ENCODE assay signal across 14 cellular contexts in the genomic region with DNA sequence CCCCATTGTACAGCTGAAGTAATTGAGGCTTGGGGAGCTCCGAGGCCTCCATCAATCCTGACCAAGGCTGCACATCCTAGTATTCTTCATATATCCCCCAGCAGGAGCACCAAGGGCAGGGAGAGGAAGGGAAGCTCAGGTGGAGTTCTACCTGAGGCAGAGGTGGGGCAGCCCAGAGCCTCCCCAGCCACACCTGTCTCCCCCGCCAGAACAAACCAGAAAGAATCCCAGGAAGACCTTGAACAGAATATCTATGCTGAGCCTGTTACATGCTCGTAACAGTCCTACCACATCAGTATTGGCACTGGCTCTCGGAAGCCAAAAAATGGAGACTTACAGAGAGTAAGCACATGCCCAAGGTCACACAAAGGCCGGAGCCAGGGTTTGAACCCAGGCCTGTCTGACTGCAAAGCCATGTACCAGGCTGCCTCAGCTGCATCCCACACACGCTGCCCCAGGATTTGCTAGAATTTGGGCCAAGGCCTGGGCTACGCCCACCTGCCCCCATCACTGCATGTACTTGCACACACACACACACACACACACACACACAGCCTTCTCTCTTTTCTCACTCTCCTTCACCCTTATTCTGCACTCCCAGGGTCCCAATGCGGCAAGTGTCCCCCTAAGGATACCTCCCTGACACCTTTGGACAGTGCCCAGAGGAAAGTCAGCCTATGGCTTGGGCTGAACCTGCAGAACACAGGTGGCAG. TPM values are rescaled to one million over a fixed set of nuclear protein-coding genes. Genes with fewer than 3 reads are reported as not detected.
DNase-seq lines count a peak whose midpoint lies in the region; ATAC-seq, FAIRE-seq and TF ChIP-seq lines count a peak whose summit lies in the region.
"Had no signal": no experiment of that assay in that cellular context is flagged by ENCODE, and none has a peak within 500 bp of the region (broad histone marks: within the 10 kb centered on the region; RNA-seq: fewer than 3 reads in every experiment).

No MANE protein-coding gene starts in this region.

- in situ Hi-C loops in transverse colon (cut with MboI; ENCODE audit: low pct_ligation_motif_present in 1 of 4, low pct_unique_long_range_greater_than_20kb in 1 of 4, low sequenced_read_pairs in 3 of 4): no loop called here

- no peaks in the 10 kb centered on the region for H3K27me3 Mint-ChIP-seq in activated naive CD8-positive, alpha-beta T cell
- peaks cover 11% of the 10 kb centered on the region for H3K27me3 Mint-ChIP-seq in activated naive CD8-positive, alpha-beta T cell treated with anti-CD3 and anti-CD28 coated beads for 36 hours
- no peaks in the 10 kb centered on the region for H3K27me3 Mint-ChIP-seq in T-helper 17 cell

- H3K9me2 ChIP-seq in SK-N-SH: no peaks in the 10 kb centered on the region

- no peak overlapping the region for H3K4me2 ChIP-seq in SK-N-SH

- ATAC-seq in T-helper 17 cell (no peak), lower lobe of right lung (no peak)

- H3K9me3 ChIP-seq in T-helper 17 cell (ENCODE audit: control insufficient read depth, low read length, poor library complexity, severe bottlenecking) (no peaks in the 10 kb centered on the region), lower lobe of right lung (no peaks in the 10 kb centered on the region), transverse colon (no peaks in the 10 kb centered on the region), SK-N-SH (no peaks in the 10 kb centered on the region), breast epithelium (no peaks in the 10 kb centered on the region)

- TF ChIP-seq EP300 in transverse colon (IDR thresholded peaks at IDR 0.05; ENCODE audit: low read depth) (no peak), SK-N-SH (IDR thresholded peaks at IDR 0.05; ENCODE audit: borderline replicate concordance in 1 of 2, low read depth in 1 of 2, low read length in 1 of 2) (no peak)

- H3K4me3 Mint-ChIP-seq in activated naive CD8-positive, alpha-beta T cell: peak overlapping the region; percentile 61
- H3K4me3 Mint-ChIP-seq in activated naive CD8-positive, alpha-beta T cell treated with anti-CD3 and anti-CD28 coated beads for 36 hours: no peak overlapping the region
- peak overlapping the region; percentile 89 for H3K4me3 Mint-ChIP-seq in T-helper 17 cell

- intact Hi-C loops in lower lobe of right lung (cut with DNase I) (no loop called here), transverse colon (cut with DNase I; ENCODE audit: low total_unique reads) (no loop called here), breast epithelium (cut with DNase I; ENCODE audit: low total_unique reads) (no loop called here)

- no peaks in the 10 kb centered on the region for H3K36me3 ChIP-seq in lower lobe of right lung
- no peaks in the 10 kb centered on the region for H3K36me3 ChIP-seq in transverse colon
- H3K36me3 ChIP-seq in SK-N-SH (replicated peaks in 1 of 2; ENCODE audit: control insufficient read depth in 1 of 2, insufficient read depth in 2 of 2, low read length in 1 of 2): no peaks in the 10 kb centered on the region
- H3K36me3 ChIP-seq in breast epithelium: no peaks in the 10 kb centered on the region

- no peak for FAIRE-seq in GM12891 (lab: Jason Lieb, UNC)
- FAIRE-seq: astrocyte had no signal

- H3F3A ChIP-seq in SK-N-SH (replicated peaks; ENCODE audit: insufficient read depth): peaks cover 5% of the 10 kb centered on the region

- no peak overlapping the region for H3K9ac ChIP-seq in SK-N-SH

- 80 to 82% methylated on average over 1 to 8 of the region's 8 CpGs for WGBS in transverse colon (ENCODE audit: low coverage in 1 of 2), 2 donors
- WGBS in SK-N-SH (ENCODE audit: low lambda C conversion rate): 97% methylated on average over 6 of the region's 8 CpGs

- no peaks in the 10 kb centered on the region for H3K79me2 ChIP-seq in SK-N-SH (ENCODE audit: insufficient read depth)

- no peak for TF ChIP-seq RAD21 in SK-N-SH (IDR thresholded peaks at IDR 0.05; ENCODE audit: low read length)

- POLR2A ChIA-PET in SK-N-SH (lab: Yijun Ruan, JAX): no interaction called here

- CTCF ChIA-PET in SK-N-SH (lab: Yijun Ruan, JAX): interaction anchor here (0.5 to 29.7 kb wide), 7 partner anchors 14 to 111 kb away, joined by 3 to 503 read pairs (median 8); no protein-coding TSS in a partner anchor

- H3K9me3 Mint-ChIP-seq in activated naive CD8-positive, alpha-beta T cell (ENCODE audit: low read depth): no peaks in the 10 kb centered on the region
- no peaks in the 10 kb centered on the region for H3K9me3 Mint-ChIP-seq in activated naive CD8-positive, alpha-beta T cell treated with anti-CD3 and anti-CD28 coated beads for 36 hours

- TF ChIP-seq CTCF in lower lobe of right lung (IDR thresholded peaks at IDR 0.05): no peak
- TF ChIP-seq CTCF in transverse colon (IDR thresholded peaks at IDR 0.05): no peak
- TF ChIP-seq CTCF in SK-N-SH (IDR thresholded peaks at IDR 0.05): no peak
- no peak for TF ChIP-seq CTCF in breast epithelium (IDR thresholded peaks at IDR 0.05)

- H3K36me3 Mint-ChIP-seq in activated naive CD8-positive, alpha-beta T cell: no peaks in the 10 kb centered on the region
- H3K36me3 Mint-ChIP-seq in activated naive CD8-positive, alpha-beta T cell treated with anti-CD3 and anti-CD28 coated beads for 36 hours: peaks cover 59% of the 10 kb centered on the region
- H3K36me3 Mint-ChIP-seq in T-helper 17 cell (ENCODE audit: low read depth): no peaks in the 10 kb centered on the region

- TF ChIP-seq POLR2A in transverse colon (IDR thresholded peaks at IDR 0.05) (peak; percentile 6), GM12891 (IDR thresholded peaks at IDR 0.05; ENCODE audit: low read depth, low read length) (no peak), breast epithelium (IDR thresholded peaks at IDR 0.05) (no peak)

- H3K27me3 ChIP-seq in lower lobe of right lung (ENCODE audit: low read depth) (no peaks in the 10 kb centered on the region), transverse colon (no peaks in the 10 kb centered on the region), SK-N-SH (ENCODE audit: insufficient read depth) (no peaks in the 10 kb centered on the region), breast epithelium (no peaks in the 10 kb centered on the region)

- peaks cover 60% of the 10 kb centered on the region for H3K4me1 ChIP-seq in lower lobe of right lung
- peaks cover 50 to 75% (median 71%) of the 10 kb centered on the region in 4 donors for H3K4me1 ChIP-seq in transverse colon
- peaks cover 6 to 27% of the 10 kb centered on the region in 2 experiments; a peak in 2 of 4 replicates for H3K4me1 ChIP-seq in SK-N-SH (ENCODE audit: control insufficient read depth in 1 of 2, insufficient read depth in 2 of 2, low read depth in 1 of 2, low read length in 1 of 2)
- peaks cover 16% of the 10 kb centered on the region in 2 donors for H3K4me1 ChIP-seq in breast epithelium

- H3K4me3 ChIP-seq in lower lobe of right lung: no peak overlapping the region
- H3K4me3 ChIP-seq in transverse colon: no peak overlapping the region
- no peak overlapping the region for H3K4me3 ChIP-seq in SK-N-SH (ENCODE audit: low read depth in 2 of 2, low read length in 1 of 2)
- H3K4me3 ChIP-seq in breast epithelium: no peak overlapping the region

- H4K20me1 ChIP-seq in SK-N-SH (ENCODE audit: insufficient read depth): no peaks in the 10 kb centered on the region

- no peak for DNase-seq in activated naive CD8-positive, alpha-beta T cell treated with anti-CD3 and anti-CD28 coated beads for 36 hours
- DNase-seq in T-helper 17 cell: no peak
- no peak for DNase-seq in lower lobe of right lung
- peak; percentile 43 for DNase-seq in transverse colon
- no peak for DNase-seq in GM12891 (ENCODE audit: insufficient read length, low spot score)
- DNase-seq in SK-N-SH: no peak
- no peak for DNase-seq in breast epithelium (ENCODE audit: low spot score in 2 of 2)
- DNase-seq: foreskin melanocyte, KBM-7, NCI-H1694, NCI-H526 treated with DMSO at 0.1 percent for 48 hours, retina had no signal

- H2AFZ ChIP-seq in SK-N-SH (ENCODE audit: low read depth): no peak overlapping the region

- H3K4me1 Mint-ChIP-seq in activated naive CD8-positive, alpha-beta T cell (ENCODE audit: low read depth): peaks cover 68% of the 10 kb centered on the region
- H3K4me1 Mint-ChIP-seq in activated naive CD8-positive, alpha-beta T cell treated with anti-CD3 and anti-CD28 coated beads for 36 hours: peaks cover 56% of the 10 kb centered on the region
- peaks cover 58% of the 10 kb centered on the region for H3K4me1 Mint-ChIP-seq in T-helper 17 cell

- H3K27ac ChIP-seq in lower lobe of right lung (peak overlapping the region; percentile 60), transverse colon (peak overlapping the region; percentile 87 to 90 (median 88)), SK-N-SH (ENCODE audit: low read depth in 2 of 2, low read length in 1 of 2) (no peak overlapping the region), breast epithelium (no peak overlapping the region)

- H3K27ac Mint-ChIP-seq in activated naive CD8-positive, alpha-beta T cell: no peak overlapping the region
- H3K27ac Mint-ChIP-seq in activated naive CD8-positive, alpha-beta T cell treated with anti-CD3 and anti-CD28 coated beads for 36 hours: no peak overlapping the region
- peak overlapping the region; percentile 96 for H3K27ac Mint-ChIP-seq in T-helper 17 cell

RNA-seq across cellular contexts. Expression of a gene that starts 4.5 kb away (rescaled TPM):
- 10 to 100 TPM; 36.1 to 37.5 TPM for total RNA-seq in activated naive CD8-positive, alpha-beta T cell treated with anti-CD3 and anti-CD28 coated beads for 36 hours
- total RNA-seq in T-helper 17 cell: 1 to 10 TPM; 5.4 TPM
- total RNA-seq in lower lobe of right lung: 1.1 TPM
- 10 to 100 TPM in 2 of 4 donors, 1 to 10 TPM in 2; 6.7 to 11.6 (median 8.9) TPM for total RNA-seq in transverse colon
- 2.5 TPM for polyA plus RNA-seq in GM12891 (2012; ENCODE audit: low read depth, missing spikeins)
- 0.43 and 0.44 TPM in 2 replicates for polyA plus RNA-seq in SK-N-SH (2012; rRNA removed)
- polyA plus RNA-seq in SK-N-SH (2012; cell fraction: cytosol; rRNA removed): 0.30 and 0.47 TPM in 2 replicates
- 1.1 and 1.7 TPM in 2 replicates for polyA plus RNA-seq in SK-N-SH (2012; cell fraction: nucleus; rRNA removed)
- under 1 TPM; under 0.01 to 0.73 (median 0.33) TPM for total RNA-seq in breast epithelium

RNA-seq across cellular contexts. Expression of a gene that starts 32.8 kb away (rescaled TPM):
- 10 to 100 TPM; 59.1 to 59.5 TPM for total RNA-seq in activated naive CD8-positive, alpha-beta T cell treated with anti-CD3 and anti-CD28 coated beads for 36 hours
- total RNA-seq in T-helper 17 cell (10 to 100 TPM in 1 of 2 donors, 1 to 10 TPM in 1; 8.6 to 10.7 TPM), lower lobe of right lung (137 TPM), transverse colon (100 to 1,000 TPM; 174 to 363 (median 253) TPM), breast epithelium (100 to 1,000 TPM in 1 of 3 donors, 10 to 100 TPM in 2; 79.9 to 133 (median 90.9) TPM)
- polyA plus RNA-seq in GM12891 (2012; ENCODE audit: low read depth, missing spikeins): 67.3 TPM
- polyA plus RNA-seq in SK-N-SH (2012; rRNA removed): 394 and 504 TPM in 2 replicates
- 247 and 268 TPM in 2 replicates for polyA plus RNA-seq in SK-N-SH (2012; cell fraction: cytosol; rRNA removed)
- polyA plus RNA-seq in SK-N-SH (2012; cell fraction: nucleus; rRNA removed): 1,333 and 1,662 TPM in 2 replicates

RNA-seq across cellular contexts. Expression of a gene that starts 42.5 kb away (rescaled TPM):
- 1 to 10 TPM; 1.2 to 2.2 TPM for total RNA-seq in activated naive CD8-positive, alpha-beta T cell treated with anti-CD3 and anti-CD28 coated beads for 36 hours
- total RNA-seq in T-helper 17 cell (1 to 10 TPM; 1.5 to 6.4 TPM), lower lobe of right lung (34.5 TPM), transverse colon (10 to 100 TPM; 38.2 to 62.9 (median 48.3) TPM), breast epithelium (10 to 100 TPM; 47.7 to 61.6 (median 54.9) TPM)
- not detected for polyA plus RNA-seq in GM12891 (2012; ENCODE audit: low read depth, missing spikeins)
- polyA plus RNA-seq in SK-N-SH (2012; rRNA removed): 19.6 and 25.2 TPM in 2 replicates
- polyA plus RNA-seq in SK-N-SH (2012; cell fraction: cytosol; rRNA removed): 8.6 and 12.3 TPM in 2 replicates
- polyA plus RNA-seq in SK-N-SH (2012; cell fraction: nucleus; rRNA removed): 75.5 and 82.9 TPM in 2 replicates

Comparison
In these comparisons a context has a peak if more than half of its experiments do, and no peak if none do; other contexts are left out.
1. H3K27ac ChIP-seq: peak in lower lobe of right lung (single experiment) and transverse colon (4 of 4); none in SK-N-SH (0 of 2) and breast epithelium (0 of 2).
2. RNA of a gene that starts 32.8 kb away (total RNA-seq): 174 to 363 TPM in transverse colon, 137 TPM in lower lobe of right lung (single experiment), 79.9 to 133 TPM in breast epithelium and 59.1 to 59.5 TPM in activated naive CD8-positive, alpha-beta T cell treated with anti-CD3 and anti-CD28 coated beads for 36 hours; 8.6 to 10.7 TPM in T-helper 17 cell; every median in the first group is over 4 times any median in the second.